In the genomic region with DNA sequence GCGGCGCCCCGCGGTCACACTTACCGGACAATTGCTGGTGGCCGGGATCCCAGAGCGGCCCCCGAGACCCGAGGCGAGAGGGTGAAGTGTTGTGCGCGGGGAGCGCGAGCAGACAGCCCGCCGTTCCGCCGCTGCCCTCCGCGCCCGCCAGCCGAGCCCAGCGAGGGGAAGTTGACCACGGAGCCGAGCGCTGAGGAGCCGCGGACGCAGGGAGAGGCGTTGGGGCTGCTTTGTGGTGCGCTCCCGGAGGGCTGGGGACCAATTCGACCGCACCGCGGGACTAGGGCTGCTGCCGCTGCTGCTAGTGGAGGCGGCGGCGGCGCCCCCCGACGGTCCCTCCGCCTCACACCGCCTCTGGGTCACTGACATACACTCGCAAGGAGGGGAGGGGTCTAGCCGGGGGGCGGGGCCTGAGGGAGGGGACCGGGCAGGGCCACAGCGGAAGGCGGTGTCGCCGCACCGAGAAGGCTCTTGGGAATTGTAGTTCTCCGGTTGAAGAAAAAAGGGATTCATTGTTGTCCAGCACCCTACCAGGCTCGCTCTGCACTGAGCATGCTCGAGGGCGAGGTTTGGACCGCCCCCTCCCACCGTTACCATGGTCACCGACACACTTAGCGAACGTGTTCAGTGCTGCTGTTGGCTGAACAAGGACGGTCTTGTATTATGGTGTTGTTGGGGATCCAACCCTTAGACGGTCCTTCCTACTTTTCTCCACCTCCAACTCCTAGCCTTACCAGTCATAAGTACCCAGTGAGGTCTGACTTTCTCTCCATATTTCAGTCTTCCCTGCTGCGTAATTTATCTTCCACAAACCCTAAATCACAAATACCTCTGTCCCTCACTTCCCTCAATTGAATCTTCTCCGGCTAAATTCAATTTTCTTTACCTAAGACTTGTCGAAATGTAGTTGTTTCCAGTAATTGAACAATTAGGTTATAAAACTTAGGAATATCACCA, we compare ENCODE assay signal across 8 cellular contexts. TPM values are rescaled to one million over a fixed set of nuclear protein-coding genes. Genes with fewer than 3 reads are reported as not detected.
DNase-seq lines count a peak whose midpoint lies in the region; ATAC-seq, FAIRE-seq and TF ChIP-seq lines count a peak whose summit lies in the region.

Gene PELI1 (minus strand): TSS at position 364 of the 957 bp plus-strand sequence. CDS start 36,110 bp downstream, outside the sequence.

- H3K27me3 ChIP-seq in OCI-LY1 (ENCODE audit: insufficient read depth, low read length) = no peaks in the 10 kb centered on the region
- H3K27me3 ChIP-seq in endothelial cell of umbilical vein (ENCODE audit: control insufficient read depth in 2 of 2, insufficient read depth in 2 of 2, low read length in 2 of 2) = peaks cover 0 to 4% of the 10 kb centered on the region in 2 experiments

- H3K36me3 ChIP-seq in OCI-LY1 (ENCODE audit: insufficient read depth, low read length) (peaks cover 19% of the 10 kb centered on the region; the same call in 1 of the 2 replicates), endothelial cell of umbilical vein (ENCODE audit: control insufficient read depth in 2 of 2, extremely low read depth in 1 of 2, insufficient read depth in 2 of 2, low read length in 2 of 2) (no peaks in the 10 kb centered on the region)

- peak; percentile 95 for TF ChIP-seq POLR2A in endothelial cell of umbilical vein (IDR thresholded peaks at IDR 0.05; ENCODE audit: low read depth, low read length)

- H3K9ac ChIP-seq in OCI-LY1 (ENCODE audit: low read length) = peak within 1 kb of the TSS; percentile 92
- H3K9ac ChIP-seq in endothelial cell of umbilical vein (replicated peaks; ENCODE audit: extremely low read depth, insufficient read depth, low read length) = peak within 1 kb of the TSS; percentile 86

- no peaks in the 10 kb centered on the region for H3K9me3 ChIP-seq in OCI-LY1 (ENCODE audit: low read length)
- no peaks in the 10 kb centered on the region for H3K9me3 ChIP-seq in endothelial cell of umbilical vein (replicated peaks; ENCODE audit: control insufficient read depth, insufficient read depth, low read length)

- H4K20me1 ChIP-seq in OCI-LY1 (ENCODE audit: insufficient read depth, low read length) (no peaks in the 10 kb centered on the region), endothelial cell of umbilical vein (replicated peaks; ENCODE audit: control insufficient read depth, extremely low read depth, insufficient read depth, low read length) (no peaks in the 10 kb centered on the region)

- dilution Hi-C loops in endothelial cell of umbilical vein (cut with MboI; ENCODE audit: extremely low pct_ligation_motif_present, low sequenced_read_pairs) = no loop called here

- peak within 1 kb of the TSS; percentile 90 for H3K4me2 ChIP-seq in OCI-LY1 (ENCODE audit: low read length)
- peak within 1 kb of the TSS; percentile 85 for H3K4me2 ChIP-seq in endothelial cell of umbilical vein (ENCODE audit: insufficient read depth, low read length)

- peak; percentile 85 for ATAC-seq in GM21515 (IDR thresholded peaks at IDR 0.05; ENCODE audit: unreplicated experiment)

- DNase-seq in DMS 273 treated with DMSO at 0.1 percent for 48 hours (lab: John Stamatoyannopoulos, UW) (peak; percentile 97), HuH-7 (ENCODE audit: low spot score) (peak; percentile 85), endothelial cell of umbilical vein (ENCODE audit: low read depth, low spot score) (peak; percentile 99), middle frontal gyrus (ENCODE audit: extremely low spot score, low spot score) (peak; percentile 97)
- DNase-seq in activated CD8-positive, alpha-beta memory T cell treated with anti-CD3 and anti-CD28 coated beads, Interleukin-2, amount 50 U/mL, for 4 hours = peak; percentile 90
- peak; percentile 88 to 91 for DNase-seq in stimulated activated CD8-positive, alpha-beta memory T cell treated with anti-CD3 and anti-CD28 coated beads, Interleukin-2, amount 100 ng/mL, for 48 hours (ENCODE audit: low read depth in 2 of 2)

- no peaks in the 10 kb centered on the region for H3F3A ChIP-seq in OCI-LY1 (ENCODE audit: insufficient read depth, low read length)

- H3K9me2 ChIP-seq in OCI-LY1 (ENCODE audit: low read depth, low read length) = no peaks in the 10 kb centered on the region

- TF ChIP-seq CTCF in OCI-LY1 (IDR thresholded peaks at IDR 0.05; ENCODE audit: low read length) = peak; percentile 57
- TF ChIP-seq CTCF in endothelial cell of umbilical vein (IDR thresholded peaks at IDR 0.05; ENCODE audit: extremely low read depth in 1 of 2, insufficient read depth in 1 of 2, low read depth in 1 of 2, low read length in 2 of 2) = peak in 1 of 2 donors; percentile 34

- CTCF ChIA-PET in endothelial cell of umbilical vein (lab: Charles Lee) = interaction anchor here (1.0 to 4.3 kb wide), 5 partner anchors 39 to 185 kb away, joined by 3 to 36 read pairs (median 13); no protein-coding TSS in a partner anchor

- POLR2A ChIA-PET in endothelial cell of umbilical vein (lab: Charles Lee) = no interaction called here

- intact Hi-C loops in endothelial cell of umbilical vein (cut with micrococcal nuclease) = loop anchor here (1.0 to 10.0 kb wide), 10 partner anchors 30 to 500 kb away; partner anchors contain the start of gene AFTPH

- H2AFZ ChIP-seq in OCI-LY1 (ENCODE audit: low read length) (no peak within 1 kb of the TSS), endothelial cell of umbilical vein (ENCODE audit: low read depth, low read length) (peak within 1 kb of the TSS; percentile 78)

- peak within 1 kb of the TSS; percentile 91 for H3K4me3 ChIP-seq in OCI-LY1 (ENCODE audit: low read depth, low read length, poor library complexity, severe bottlenecking)
- H3K4me3 ChIP-seq in endothelial cell of umbilical vein (replicated peaks in 1 of 3; ENCODE audit: insufficient read depth in 1 of 3, low read depth in 1 of 3, low read length in 3 of 3) = peak within 1 kb of the TSS; percentile 70 to 90 (median 83)

- peak within 1 kb of the TSS; percentile 78 for H3K27ac ChIP-seq in OCI-LY1 (ENCODE audit: low read depth, low read length, poor library complexity, severe bottlenecking)
- H3K27ac ChIP-seq in endothelial cell of umbilical vein (ENCODE audit: insufficient read depth, low read depth, low read length) = peak within 1 kb of the TSS; percentile 74

- no peaks in the 10 kb centered on the region for H3K9me1 ChIP-seq in endothelial cell of umbilical vein (replicated peaks; ENCODE audit: control insufficient read depth, extremely low read depth, insufficient read depth, low read length)

- BruUV-seq in endothelial cell of umbilical vein (replicated peaks; lab: Mats Ljungman, UMichigan) = TSS peak; percentile 59

- H3K4me1 ChIP-seq in OCI-LY1 (ENCODE audit: insufficient read depth, low read length, severe bottlenecking) (peaks cover 51% of the 10 kb centered on the region), endothelial cell of umbilical vein (ENCODE audit: control insufficient read depth, extremely low read depth, insufficient read depth, low read length) (peaks cover 18% of the 10 kb centered on the region)

- H3K79me2 ChIP-seq in OCI-LY1 (ENCODE audit: insufficient read depth, low read length) (peaks cover 44% of the 10 kb centered on the region), endothelial cell of umbilical vein (ENCODE audit: control insufficient read depth, insufficient read depth, low read length) (peaks cover 47% of the 10 kb centered on the region)

- FAIRE-seq in endothelial cell of umbilical vein (lab: Jason Lieb, UNC) = peak; percentile 88

TF ChIP-seq in endothelial cell of umbilical vein, 7 proteins besides CTCF, POLR2A, EP300 and RAD21:
- no peak for TF ChIP-seq FOS (IDR thresholded peaks at IDR 0.05; ENCODE audit: borderline replicate concordance, insufficient read depth, low read length)
- peak; percentile 95 for TF ChIP-seq POLR2AphosphoS5 (IDR thresholded peaks at IDR 0.05; ENCODE audit: insufficient read depth, low read depth, low read length)
- no peak for TF ChIP-seq EZH2 (IDR thresholded peaks at IDR 0.05; ENCODE audit: borderline replicate concordance, low read depth, low read length, severe bottlenecking)
- no peak for TF ChIP-seq JUN (IDR thresholded peaks at IDR 0.05; ENCODE audit: borderline replicate concordance, insufficient read depth, insufficient read length, low read depth)
- no peak for TF ChIP-seq MYC (IDR thresholded peaks at IDR 0.05; ENCODE audit: low read depth, low read length)
- TF ChIP-seq MAX (IDR thresholded peaks at IDR 0.05; ENCODE audit: insufficient read depth, insufficient read length) = peak; percentile 7
- TF ChIP-seq GATA2 (IDR thresholded peaks at IDR 0.05; ENCODE audit: insufficient read depth, insufficient read length, low read depth, low read length) = no peak

RNA-seq across cellular contexts. Expression of gene PELI1, which starts in this region (rescaled TPM):
- total RNA-seq in endothelial cell of umbilical vein = 30.9 and 39.9 TPM in 2 replicates
- 12.2 and 14.2 TPM in 2 replicates for polyA plus RNA-seq in endothelial cell of umbilical vein
- 13.3 and 15.0 TPM in 2 replicates for polyA plus RNA-seq in endothelial cell of umbilical vein (2011; cell fraction: cytosol; rRNA removed)
- polyA plus RNA-seq in endothelial cell of umbilical vein (2011; cell fraction: nucleus; rRNA removed) = 35.1 and 43.2 TPM in 2 replicates
- 22.8 and 22.9 TPM in 2 replicates for polyA plus RNA-seq in endothelial cell of umbilical vein (2012)
- polyA minus RNA-seq in endothelial cell of umbilical vein = 26.4 and 27.0 TPM in 2 replicates
- polyA minus RNA-seq in endothelial cell of umbilical vein (2011; cell fraction: cytosol; rRNA and poly(A)+ RNA removed) = 4.1 TPM
- 30.7 and 37.7 TPM in 2 replicates for polyA minus RNA-seq in endothelial cell of umbilical vein (2011; cell fraction: nucleus; rRNA and poly(A)+ RNA removed)

Comparison
In these comparisons a context has a peak if more than half of its experiments do, and no peak if none do; other contexts are left out.
1. Peak in every context shown above with its lines: DNase-seq, ATAC-seq, H3K4me3 ChIP-seq and H3K27ac ChIP-seq.